13 cellular contexts compared by ENCODE assay signal in genomic region chr5:145925803-145926202, GRCh38. TPM values are rescaled to one million over a fixed set of nuclear protein-coding genes. Genes with fewer than 3 reads are reported as not detected.
DNase-seq lines count a peak whose midpoint lies in the region; ATAC-seq and TF ChIP-seq lines count a peak whose summit lies in the region.
"Had no signal": no experiment of that assay in that cellular context is flagged by ENCODE, and none has a peak within 500 bp of the region (broad histone marks: within the 10 kb centered on the region; RNA-seq: fewer than 3 reads in every experiment).

No MANE protein-coding gene starts in this region.

- H3K4me3 ChIP-seq in SK-N-MC: no peak overlapping the region
- no peak overlapping the region for H3K4me3 ChIP-seq in suprapubic skin

- no peak overlapping the region for H3K4me3 Mint-ChIP-seq in natural killer cell treated with Interleukin-12 subunit alpha and Interleukin-12 subunit beta and Interleukin-15 and Interleukin-18, amount 100 ng/mL, for 72 hours
- H3K4me3 Mint-ChIP-seq in natural killer cell: no peak overlapping the region
- no peak overlapping the region for H3K4me3 Mint-ChIP-seq in activated T-cell treated with anti-CD3 and anti-CD28 coated beads, Interleukin-2, amount 50 U/mL, for 4 hours
- H3K4me3 Mint-ChIP-seq: memory B cell had no signal

- H3K36me3 Mint-ChIP-seq in natural killer cell treated with Interleukin-12 subunit alpha and Interleukin-12 subunit beta and Interleukin-15 and Interleukin-18, amount 100 ng/mL, for 72 hours: no peaks in the 10 kb centered on the region
- H3K36me3 Mint-ChIP-seq in natural killer cell: no peaks in the 10 kb centered on the region
- H3K36me3 Mint-ChIP-seq in activated T-cell treated with anti-CD3 and anti-CD28 coated beads, Interleukin-2, amount 50 U/mL, for 4 hours (ENCODE audit: insufficient read depth): no peaks in the 10 kb centered on the region
- H3K36me3 Mint-ChIP-seq: memory B cell had no signal

- H3K9ac ChIP-seq in SK-N-MC (ENCODE audit: insufficient read length): no peak overlapping the region

- H3K36me3 ChIP-seq in SK-N-MC (ENCODE audit: insufficient read depth, low read length): no peaks in the 10 kb centered on the region
- no peaks in the 10 kb centered on the region for H3K36me3 ChIP-seq in suprapubic skin

- H3K9me3 ChIP-seq in SK-N-MC (ENCODE audit: low read depth, low read length) (no peaks in the 10 kb centered on the region), suprapubic skin (no peaks in the 10 kb centered on the region)

- no peaks in the 10 kb centered on the region for H3K9me3 Mint-ChIP-seq in natural killer cell treated with Interleukin-12 subunit alpha and Interleukin-12 subunit beta and Interleukin-15 and Interleukin-18, amount 100 ng/mL, for 72 hours
- no peaks in the 10 kb centered on the region for H3K9me3 Mint-ChIP-seq in natural killer cell
- no peaks in the 10 kb centered on the region for H3K9me3 Mint-ChIP-seq in activated T-cell treated with anti-CD3 and anti-CD28 coated beads, Interleukin-2, amount 50 U/mL, for 4 hours
- H3K9me3 Mint-ChIP-seq: memory B cell had no signal

- H3K27ac ChIP-seq in SK-N-MC: peak overlapping the region; percentile 83
- peak overlapping the region; percentile 71 for H3K27ac ChIP-seq in suprapubic skin

- H3K27me3 Mint-ChIP-seq in natural killer cell treated with Interleukin-12 subunit alpha and Interleukin-12 subunit beta and Interleukin-15 and Interleukin-18, amount 100 ng/mL, for 72 hours: peaks cover 0 to 3% of the 10 kb centered on the region in 2 donors
- H3K27me3 Mint-ChIP-seq in natural killer cell (ENCODE audit: low read depth in 2 of 2): peaks cover 2 to 4% of the 10 kb centered on the region in 2 donors
- H3K27me3 Mint-ChIP-seq in activated T-cell treated with anti-CD3 and anti-CD28 coated beads, Interleukin-2, amount 50 U/mL, for 4 hours (ENCODE audit: low read depth): peaks cover 2% of the 10 kb centered on the region

- intact Hi-C loops in natural killer cell (cut with micrococcal nuclease): no loop called here

- no peak for DNase-seq in natural killer cell treated with Interleukin-12 subunit alpha and Interleukin-12 subunit beta and Interleukin-15 and Interleukin-18, amount 100 ng/mL, for 72 hours (ENCODE audit: low spot score)
- DNase-seq in natural killer cell: no peak
- no peak for DNase-seq in SK-N-MC (ENCODE audit: low read depth, low spot score)
- DNase-seq in fibroblast of the conjunctiva (ENCODE audit: low read depth): peak; percentile 30
- no peak for DNase-seq in suprapubic skin (ENCODE audit: low spot score in 2 of 2)
- no peak for DNase-seq in activated T-cell treated with anti-CD3 and anti-CD28 coated beads, Interleukin-2, amount 50 U/mL, for 4 hours
- no peak for DNase-seq in putamen (ENCODE audit: low spot score)
- no peak for DNase-seq in NCI-H146 (lab: John Stamatoyannopoulos, UW)
- DNase-seq: activated CD8-positive, alpha-beta memory T cell treated with anti-CD3 and anti-CD28 coated beads, Interleukin-2, amount 50 U/mL, for 48 hours; stimulated activated CD4-positive, alpha-beta T cell treated with anti-CD3 and anti-CD28 coated beads, Interleukin-4, amount 100 ng/mL, for 1 hour; stimulated activated naive CD4-positive, alpha-beta T cell had no signal

- ATAC-seq in natural killer cell treated with Interleukin-12 subunit alpha and Interleukin-12 subunit beta and Interleukin-15 and Interleukin-18, amount 100 ng/mL, for 72 hours: peak; percentile 79 to 89
- ATAC-seq in natural killer cell: no peak
- ATAC-seq in activated T-cell treated with anti-CD3 and anti-CD28 coated beads, Interleukin-2, amount 50 U/mL, for 4 hours: no peak

- TF ChIP-seq POLR2A in suprapubic skin (IDR thresholded peaks at IDR 0.05): no peak

- no peaks in the 10 kb centered on the region for H3K4me1 Mint-ChIP-seq in natural killer cell treated with Interleukin-12 subunit alpha and Interleukin-12 subunit beta and Interleukin-15 and Interleukin-18, amount 100 ng/mL, for 72 hours (ENCODE audit: low read depth in 2 of 2)
- no peaks in the 10 kb centered on the region for H3K4me1 Mint-ChIP-seq in natural killer cell
- no peaks in the 10 kb centered on the region for H3K4me1 Mint-ChIP-seq in activated T-cell treated with anti-CD3 and anti-CD28 coated beads, Interleukin-2, amount 50 U/mL, for 4 hours (ENCODE audit: low read depth)
- H3K4me1 Mint-ChIP-seq: memory B cell had no signal

- TF ChIP-seq CTCF in natural killer cell (IDR thresholded peaks at IDR 0.05) (no peak), suprapubic skin (IDR thresholded peaks at IDR 0.05) (no peak)

- peaks cover 22% of the 10 kb centered on the region for H3K4me1 ChIP-seq in suprapubic skin

- peak overlapping the region; percentile 53 to 60 for H3K27ac Mint-ChIP-seq in natural killer cell treated with Interleukin-12 subunit alpha and Interleukin-12 subunit beta and Interleukin-15 and Interleukin-18, amount 100 ng/mL, for 72 hours
- no peak overlapping the region for H3K27ac Mint-ChIP-seq in natural killer cell
- H3K27ac Mint-ChIP-seq: memory B cell had no signal

- TF ChIP-seq EP300 in suprapubic skin (IDR thresholded peaks at IDR 0.05): no peak

- H3K27me3 ChIP-seq in suprapubic skin: no peaks in the 10 kb centered on the region

RNA-seq across cellular contexts. Expression of gene SH3RF2, which starts 10.6 kb away (rescaled TPM):
- under 1 TPM; 0.07 to 0.50 TPM for total RNA-seq in natural killer cell treated with Interleukin-12 subunit alpha and Interleukin-12 subunit beta and Interleukin-15 and Interleukin-18, amount 100 ng/mL, for 72 hours
- total RNA-seq in natural killer cell (under 1 TPM in 2 of 3 donors, not detected in 1; 0.28 to 0.35 TPM), suprapubic skin (100 to 1,000 TPM; 129 to 334 (median 160) TPM)
- under 1 TPM; 0.11 to 0.42 (median 0.33) TPM for total RNA-seq in activated T-cell treated with anti-CD3 and anti-CD28 coated beads, Interleukin-2, amount 50 U/mL, for 4 hours
- total RNA-seq: dermis microvascular lymphatic vessel endothelial cell had no signal

RNA-seq across cellular contexts. Expression of gene GRXCR2, which starts 53.0 kb away (rescaled TPM):
- not detected for total RNA-seq in natural killer cell treated with Interleukin-12 subunit alpha and Interleukin-12 subunit beta and Interleukin-15 and Interleukin-18, amount 100 ng/mL, for 72 hours
- total RNA-seq in natural killer cell: not detected
- total RNA-seq in suprapubic skin: under 1 TPM in 2 of 4 donors, not detected in 2; 0.47 to 0.76 TPM
- not detected for total RNA-seq in activated T-cell treated with anti-CD3 and anti-CD28 coated beads, Interleukin-2, amount 50 U/mL, for 4 hours
- total RNA-seq: dermis microvascular lymphatic vessel endothelial cell had no signal

Comparison
In these comparisons a context has a peak if more than half of its experiments do, and no peak if none do; other contexts are left out.
1. ATAC-seq: peak in natural killer cell treated with Interleukin-12 subunit alpha and Interleukin-12 subunit beta and Interleukin-15 and Interleukin-18, amount 100 ng/mL, for 72 hours (2 of 2); none in natural killer cell (0 of 3) and activated T-cell treated with anti-CD3 and anti-CD28 coated beads, Interleukin-2, amount 50 U/mL, for 4 hours (0 of 2).
2. H3K27ac Mint-ChIP-seq: peak in natural killer cell treated with Interleukin-12 subunit alpha and Interleukin-12 subunit beta and Interleukin-15 and Interleukin-18, amount 100 ng/mL, for 72 hours (2 of 2); none in natural killer cell (0 of 2).
3. RNA of gene SH3RF2, which starts 10.6 kb away (total RNA-seq): 129 to 334 TPM in suprapubic skin; 0.07 to 0.50 TPM in natural killer cell treated with Interleukin-12 subunit alpha and Interleukin-12 subunit beta and Interleukin-15 and Interleukin-18, amount 100 ng/mL, for 72 hours, 0.11 to 0.42 TPM in activated T-cell treated with anti-CD3 and anti-CD28 coated beads, Interleukin-2, amount 50 U/mL, for 4 hours and 0.28 to 0.35 TPM in natural killer cell; every median in the first group is over 10 times any median in the second.